Comparison of ENCODE assay signal across 8 cellular contexts in genomic region chr16:57999366-57999970, GRCh38. TPM values are rescaled to one million over a fixed set of nuclear protein-coding genes. Genes with fewer than 3 reads are reported as not detected.
DNase-seq lines count a peak whose midpoint lies in the region; ATAC-seq, FAIRE-seq and TF ChIP-seq lines count a peak whose summit lies in the region.

No MANE protein-coding gene starts in this region.

- H3F3A ChIP-seq in GM23338 (replicated peaks; ENCODE audit: low read depth), result peaks cover 7% of the 10 kb centered on the region

- H3K27me3 Mint-ChIP-seq in GM23338 (ENCODE audit: insufficient read depth, low read depth, poor library complexity), result peaks cover 12% of the 10 kb centered on the region
- no peaks in the 10 kb centered on the region for H3K27me3 Mint-ChIP-seq in natural killer cell (ENCODE audit: low read depth in 2 of 2)

- H3K9me2 ChIP-seq in GM23338 (ENCODE audit: insufficient read depth), result no peaks in the 10 kb centered on the region

- 38% methylated on average over 6 of the region's 6 CpGs; no CpG with 5 or more reads in 1 of the 2 experiments for WGBS in H1 (ENCODE audit: extremely low coverage in 1 of 2, insufficient coverage in 1 of 2, insufficient read length in 1 of 2, insufficient replicate concordance in 2 of 2, low coverage in 1 of 2, low lambda C conversion rate in 2 of 2, missing lambda C conversion rate in 1 of 2), 2 experiments

- H3K79me2 ChIP-seq in GM23338 (replicated peaks; ENCODE audit: insufficient read depth) (0 out of 2 replicates have a peak, but pooled peaks cover 6% of the 10 kb centered on the region), H1 (ENCODE audit: control insufficient read depth in 1 of 2, insufficient read depth in 2 of 2, low read length in 2 of 2) (no peaks in the 10 kb centered on the region; a peak in 1 of 4 replicates)

- no peak overlapping the region for H3K27ac ChIP-seq in GM23338 (ENCODE audit: low read depth)
- H3K27ac ChIP-seq in VCaP, result peak overlapping the region; percentile 73
- no peak overlapping the region for H3K27ac ChIP-seq in H1 (ENCODE audit: low read depth, low read length)

- H3K27ac Mint-ChIP-seq in GM23338 (no peak overlapping the region), natural killer cell (peak overlapping the region; percentile 86 to 93)

- H3K9ac ChIP-seq in H1 (replicated peaks in 1 of 4; ENCODE audit: extremely low read depth in 1 of 4, low read depth in 3 of 4, low read length in 3 of 4), result peak overlapping the region in 3 of 4 experiments; percentile 19 to 86 (median 20); a peak in 4 of 7 replicates

- H4K91ac ChIP-seq in H1 (replicated peaks; ENCODE audit: insufficient read length, low read length), result no peak overlapping the region

- no peak overlapping the region for H2BK20ac ChIP-seq in H1 (ENCODE audit: low read length)

- H2BK12ac ChIP-seq in H1 (ENCODE audit: low read depth, low read length), result no peak overlapping the region

- peaks cover 8% of the 10 kb centered on the region for H3K4me1 ChIP-seq in GM23338 (ENCODE audit: insufficient read depth)
- H3K4me1 ChIP-seq in H1 (replicated peaks in 1 of 4; ENCODE audit: control insufficient read depth in 3 of 4, insufficient read depth in 4 of 4, low read length in 3 of 4), result peaks cover 5 to 8% (median 7%) of the 10 kb centered on the region in 4 experiments; a peak in 6 of 7 replicates

- no peak overlapping the region for H3K4ac ChIP-seq in H1 (replicated peaks; ENCODE audit: insufficient read length, low read depth, low read length)

- H3K4me2 ChIP-seq in GM23338 (peak overlapping the region; percentile 88), H1 (ENCODE audit: insufficient read depth in 1 of 2, low read depth in 2 of 2, low read length in 2 of 2) (peak overlapping the region; percentile 76 to 79)

- no peak overlapping the region for H4K8ac ChIP-seq in H1 (ENCODE audit: extremely low read depth, insufficient read depth, low read length)

- H2BK120ac ChIP-seq in H1 (replicated peaks; ENCODE audit: low read depth, low read length), result no peak overlapping the region

- no peak for FAIRE-seq in H1 (lab: Jason Lieb, UNC)

- no peak overlapping the region for H3K14ac ChIP-seq in H1 (ENCODE audit: insufficient read length)

- POLR2A ChIA-PET in H1 (lab: Charles Lee; ENCODE audit: partially characterized antibody), result interaction anchor here (0.5 to 2.2 kb wide), 5 partner anchors 9 to 272 kb away, joined by 3 to 7 read pairs (median 3); no protein-coding TSS in a partner anchor

- no peak for DNase-seq in AG09309 (ENCODE audit: low read depth)
- no peak for DNase-seq in GM23338 (ENCODE audit: low spot score)
- DNase-seq in H1 (ENCODE audit: low read depth in 1 of 2, low spot score in 2 of 2), result no peak
- no peak for DNase-seq in natural killer cell
- DNase-seq in DMS153 treated with DMSO at 0.1 percent for 48 hours (lab: John Stamatoyannopoulos, UW; ENCODE audit: unreplicated experiment), result no peak
- DNase-seq in UCSD-AML1 (lab: John Stamatoyannopoulos, UW; ENCODE audit: unreplicated experiment), result no peak

- H2BK5ac ChIP-seq in H1 (ENCODE audit: low read depth, low read length), result no peak overlapping the region

- peak overlapping the region; percentile 71 for H3K4me3 ChIP-seq in AG09309 (ENCODE audit: control insufficient read depth, low read depth, low read length)
- peak overlapping the region; percentile 95 for H3K4me3 ChIP-seq in GM23338
- H3K4me3 ChIP-seq in H1 (ENCODE audit: extremely low read depth in 1 of 4, insufficient read depth in 2 of 4, low read depth in 3 of 4, low read length in 4 of 4), result peak overlapping the region; percentile 52 to 96 (median 76)

- no peak overlapping the region for H2AK5ac ChIP-seq in H1 (ENCODE audit: low read depth, low read length)

- H3K9me3 ChIP-seq in H1 (ENCODE audit: insufficient read depth in 2 of 2, low read depth in 1 of 2, low read length in 1 of 2), result no peaks in the 10 kb centered on the region

- ATAC-seq in GM23338 (no peak), natural killer cell (no peak), GM18907 (IDR thresholded peaks at IDR 0.05; ENCODE audit: unreplicated experiment) (no peak)

- no peak for TF ChIP-seq POLR2A in H1 (IDR thresholded peaks at IDR 0.05; ENCODE audit: control extremely low read depth in 1 of 2, low read depth in 2 of 2, low read length in 2 of 2)

- H2BK15ac ChIP-seq in H1 (ENCODE audit: low read length), result no peak overlapping the region

- intact Hi-C loops in natural killer cell (cut with micrococcal nuclease), result loop anchor here (2.0 kb wide), 1 partner anchor 101 kb away; no protein-coding TSS in a partner anchor

- H2AFZ ChIP-seq in GM23338 (no peak overlapping the region), H1 (ENCODE audit: low read length) (no peak overlapping the region)

- no peaks in the 10 kb centered on the region for H3K27me3 ChIP-seq in GM23338 (ENCODE audit: insufficient read depth)
- peaks cover 0 to 3% (median 0%) of the 10 kb centered on the region in 4 experiments; a peak in 2 of 7 replicates for H3K27me3 ChIP-seq in H1 (replicated peaks in 1 of 4; ENCODE audit: control insufficient read depth in 3 of 4, extremely low read depth in 1 of 4, insufficient read depth in 3 of 4, low read length in 3 of 4)

- H3K79me1 ChIP-seq in H1 (ENCODE audit: low read depth, low read length), result no peaks in the 10 kb centered on the region

- H3K4me3 Mint-ChIP-seq in GM23338 (peak overlapping the region; percentile 64), natural killer cell (peak overlapping the region; percentile 92)

- H3K18ac ChIP-seq in H1 (ENCODE audit: extremely low read depth, low read length), result no peak overlapping the region

- no peak for TF ChIP-seq CTCF in AG09309 (IDR thresholded peaks at IDR 0.05; ENCODE audit: control insufficient read depth, insufficient read depth, low read depth, low read length, missing control alignments)
- TF ChIP-seq CTCF in GM23338 (conservative IDR thresholded peaks at IDR 0.05; ENCODE audit: low read depth in 2 of 2), result peak in 1 of 2 experiments; percentile 21; a peak in 1 of 4 replicates
- no peak for TF ChIP-seq CTCF in VCaP (conservative IDR thresholded peaks at IDR 0.05)
- no peak; a peak in 1 of 4 replicates for TF ChIP-seq CTCF in H1 (IDR thresholded peaks at IDR 0.05; ENCODE audit: control extremely low read depth in 1 of 3, insufficient read depth in 1 of 3, low read depth in 1 of 3, low read length in 3 of 3)
- no peak for TF ChIP-seq CTCF in natural killer cell (IDR thresholded peaks at IDR 0.05)

- H3K23me2 ChIP-seq in H1 (ENCODE audit: low read depth, low read length), result peaks cover 7% of the 10 kb centered on the region

- H4K20me1 ChIP-seq in GM23338 (replicated peaks; ENCODE audit: insufficient read depth) (peaks cover 3% of the 10 kb centered on the region; the same call in 1 of the 2 replicates), H1 (replicated peaks in 1 of 2; ENCODE audit: control insufficient read depth in 1 of 2, insufficient read depth in 2 of 2, low read length in 2 of 2) (peaks cover 0 to 7% of the 10 kb centered on the region in 2 experiments)

- CTCF ChIA-PET in H1 (lab: Charles Lee; ENCODE audit: partially characterized antibody), result interaction anchor here (0.6 to 26.3 kb wide), 18 partner anchors 10 to 228 kb away, joined by 3 to 305 read pairs (median 4); a partner anchor contains a TSS

- H3K36me3 Mint-ChIP-seq in GM23338 (ENCODE audit: low read depth) (peaks cover 29% of the 10 kb centered on the region), natural killer cell (peaks cover 2% of the 10 kb centered on the region)

- H4K5ac ChIP-seq in H1 (ENCODE audit: insufficient read length, low read depth, low read length), result no peak overlapping the region

- H3K23ac ChIP-seq in H1 (ENCODE audit: insufficient read length), result no peak overlapping the region

- H3K4me1 Mint-ChIP-seq in GM23338 (peaks cover 24% of the 10 kb centered on the region), natural killer cell (peaks cover 55 to 66% of the 10 kb centered on the region in 2 donors)

- peak; percentile 14 to 18; a peak in 2 of 4 replicates for TF ChIP-seq RAD21 in H1 (IDR thresholded peaks at IDR 0.05 in 1 of 2, conservative IDR thresholded peaks at IDR 0.05 in 1 of 2; ENCODE audit: low read depth in 2 of 2, low read length in 2 of 2)

- H3K36me3 ChIP-seq in GM23338 (ENCODE audit: insufficient read depth), result peaks cover 1% of the 10 kb centered on the region
- H3K36me3 ChIP-seq in H1 (ENCODE audit: control insufficient read depth in 2 of 4, insufficient read depth in 4 of 4, low read length in 3 of 4), result peaks cover 2 to 15% (median 7%) of the 10 kb centered on the region in 4 experiments; a peak in 6 of 8 replicates

- TF ChIP-seq EP300 in H1 (IDR thresholded peaks at IDR 0.05; ENCODE audit: borderline replicate concordance in 1 of 2, low read depth in 2 of 2, low read length in 2 of 2), result no peak

- H3K56ac ChIP-seq in H1 (replicated peaks; ENCODE audit: insufficient read length, low read depth, low read length), result no peak overlapping the region

- H3K9me3 Mint-ChIP-seq in GM23338, result no peaks in the 10 kb centered on the region; the same call in 2 of the 3 replicates
- no peaks in the 10 kb centered on the region for H3K9me3 Mint-ChIP-seq in natural killer cell

RNA-seq across cellular contexts. Expression of gene ZNF319, which starts 1.0 kb away (rescaled TPM):
- 4.3 and 10.0 TPM in 2 replicates for total RNA-seq in GM23338 (2014; rRNA removed; shearing (Covaris generic))
- 1.4 and 1.7 TPM in 2 replicates for polyA plus RNA-seq in GM23338 (2016; fragmentation: Nextera tagmentation; extraction: Ambion mirVana)
- total RNA-seq in H1 (2021; fragmentation: NEBNext Ultra II Directional; extraction: Animal tissue kit (Norgen Biotek cat#: 25700)), result 5.0 and 5.5 TPM in 2 replicates
- 3.3 and 5.5 TPM in 2 replicates for polyA plus RNA-seq in H1 (2011; rRNA removed)
- 3.2 TPM for polyA plus RNA-seq in H1 (2011; cell fraction: cytosol; rRNA removed)
- 6.8 TPM for polyA plus RNA-seq in H1 (2011; cell fraction: nucleus; rRNA removed)
- 2.8 to 3.7 TPM (median 3.5 TPM) in 4 replicates for polyA plus RNA-seq in H1 (2012, experiment 1 of 2)
- 3.1 TPM for polyA plus RNA-seq in H1 (2012, experiment 2 of 2)
- 4.2 TPM for polyA plus RNA-seq in H1 (2013, experiment 1 of 2)
- polyA plus RNA-seq in H1 (2013, experiment 2 of 2), result 4.9 TPM
- polyA minus RNA-seq in H1 (2011; rRNA and poly(A)+ RNA removed), result 5.2 and 6.1 TPM in 2 replicates
- 5.2 TPM for polyA minus RNA-seq in H1 (2011; cell fraction: cytosol; rRNA and poly(A)+ RNA removed)
- polyA minus RNA-seq in H1 (2011; cell fraction: nucleus; rRNA and poly(A)+ RNA removed), result 6.0 TPM
- total RNA-seq in natural killer cell, result 10 to 100 TPM; 15.9 to 31.3 (median 29.3) TPM

RNA-seq across cellular contexts. Expression of gene USB1, which starts 1.7 kb away (rescaled TPM):
- 102 and 118 TPM in 2 replicates for total RNA-seq in GM23338 (2014; rRNA removed; shearing (Covaris generic))
- polyA plus RNA-seq in GM23338 (2016; fragmentation: Nextera tagmentation; extraction: Ambion mirVana) (67.1 and 79.6 TPM in 2 replicates), H1 (2011; rRNA removed) (75.9 and 81.0 TPM in 2 replicates)
- total RNA-seq in H1 (2021; fragmentation: NEBNext Ultra II Directional; extraction: Animal tissue kit (Norgen Biotek cat#: 25700)), result 65.4 and 72.9 TPM in 2 replicates
- 70.6 TPM for polyA plus RNA-seq in H1 (2011; cell fraction: cytosol; rRNA removed)
- polyA plus RNA-seq in H1 (2011; cell fraction: nucleus; rRNA removed), result 50.0 TPM
- polyA plus RNA-seq in H1 (2012, experiment 1 of 2), result 66.1 to 74.2 TPM (median 69.6 TPM) in 4 replicates
- polyA plus RNA-seq in H1 (2012, experiment 2 of 2), result 55.9 TPM
- polyA plus RNA-seq in H1 (2013, experiment 1 of 2), result 47.0 TPM
- polyA plus RNA-seq in H1 (2013, experiment 2 of 2), result 48.2 TPM
- polyA minus RNA-seq in H1 (2011; rRNA and poly(A)+ RNA removed), result 59.7 and 77.6 TPM in 2 replicates
- polyA minus RNA-seq in H1 (2011; cell fraction: cytosol; rRNA and poly(A)+ RNA removed), result 85.1 TPM
- 41.5 TPM for polyA minus RNA-seq in H1 (2011; cell fraction: nucleus; rRNA and poly(A)+ RNA removed)
- 10 to 100 TPM; 64.7 to 86.0 (median 84.8) TPM for total RNA-seq in natural killer cell

RNA-seq across cellular contexts. Expression of gene MMP15, which starts 26.1 kb away (rescaled TPM):
- total RNA-seq in GM23338 (2014; rRNA removed; shearing (Covaris generic)), result 72.4 and 79.1 TPM in 2 replicates
- polyA plus RNA-seq in GM23338 (2016; fragmentation: Nextera tagmentation; extraction: Ambion mirVana) (10.9 and 11.5 TPM in 2 replicates), H1 (2011; rRNA removed) (38.5 and 64.8 TPM in 2 replicates)
- total RNA-seq in H1 (2021; fragmentation: NEBNext Ultra II Directional; extraction: Animal tissue kit (Norgen Biotek cat#: 25700)), result 42.2 and 44.0 TPM in 2 replicates
- 34.8 TPM for polyA plus RNA-seq in H1 (2011; cell fraction: cytosol; rRNA removed)
- 47.7 TPM for polyA plus RNA-seq in H1 (2011; cell fraction: nucleus; rRNA removed)
- polyA plus RNA-seq in H1 (2012, experiment 1 of 2), result 21.6 to 36.4 TPM (median 33.6 TPM) in 4 replicates
- polyA plus RNA-seq in H1 (2012, experiment 2 of 2), result 33.8 TPM
- polyA plus RNA-seq in H1 (2013, experiment 1 of 2), result 50.5 TPM
- polyA plus RNA-seq in H1 (2013, experiment 2 of 2), result 46.8 TPM
- polyA minus RNA-seq in H1 (2011; rRNA and poly(A)+ RNA removed), result 17.8 and 18.2 TPM in 2 replicates
- 39.2 TPM for polyA minus RNA-seq in H1 (2011; cell fraction: cytosol; rRNA and poly(A)+ RNA removed)
- 20.9 TPM for polyA minus RNA-seq in H1 (2011; cell fraction: nucleus; rRNA and poly(A)+ RNA removed)
- total RNA-seq in natural killer cell, result under 1 TPM; 0.23 to 0.27 (median 0.24) TPM

RNA-seq across cellular contexts. Expression of gene CNGB1, which starts 28.5 kb away (rescaled TPM):
- not detected in 2 replicates for total RNA-seq in GM23338 (2014; rRNA removed; shearing (Covaris generic))
- polyA plus RNA-seq in GM23338 (2016; fragmentation: Nextera tagmentation; extraction: Ambion mirVana) (not detected in 2 replicates), H1 (2011; rRNA removed) (not detected in 2 replicates)
- not detected in 2 replicates for total RNA-seq in H1 (2021; fragmentation: NEBNext Ultra II Directional; extraction: Animal tissue kit (Norgen Biotek cat#: 25700))
- polyA plus RNA-seq in H1 (2011; cell fraction: cytosol; rRNA removed), result 0.09 TPM
- polyA plus RNA-seq in H1 (2011; cell fraction: nucleus; rRNA removed), result 0.03 TPM
- not detected in 4 replicates for polyA plus RNA-seq in H1 (2012, experiment 1 of 2)
- not detected for polyA plus RNA-seq in H1 (2012, experiment 2 of 2)
- polyA plus RNA-seq in H1 (2013, experiment 1 of 2), result under 0.01 TPM
- 0.02 TPM for polyA plus RNA-seq in H1 (2013, experiment 2 of 2)
- not detected in 2 replicates for polyA minus RNA-seq in H1 (2011; rRNA and poly(A)+ RNA removed)
- polyA minus RNA-seq in H1 (2011; cell fraction: cytosol; rRNA and poly(A)+ RNA removed), result not detected
- not detected for polyA minus RNA-seq in H1 (2011; cell fraction: nucleus; rRNA and poly(A)+ RNA removed)
- total RNA-seq in natural killer cell, result not detected

Comparison
In these comparisons a context has a peak if more than half of its experiments do, and no peak if none do; other contexts are left out.
1. RNA of gene MMP15, which starts 26.1 kb away (total RNA-seq): 72.4 to 79.1 TPM in GM23338 and 42.2 to 44.0 TPM in H1; 0.23 to 0.27 TPM in natural killer cell; every median in the first group is over 10 times any median in the second.
2. Peak in every context shown above with its lines, with median percentiles within 50 percentile points of each other: H3K4me3 ChIP-seq.